In the genomic region with DNA sequence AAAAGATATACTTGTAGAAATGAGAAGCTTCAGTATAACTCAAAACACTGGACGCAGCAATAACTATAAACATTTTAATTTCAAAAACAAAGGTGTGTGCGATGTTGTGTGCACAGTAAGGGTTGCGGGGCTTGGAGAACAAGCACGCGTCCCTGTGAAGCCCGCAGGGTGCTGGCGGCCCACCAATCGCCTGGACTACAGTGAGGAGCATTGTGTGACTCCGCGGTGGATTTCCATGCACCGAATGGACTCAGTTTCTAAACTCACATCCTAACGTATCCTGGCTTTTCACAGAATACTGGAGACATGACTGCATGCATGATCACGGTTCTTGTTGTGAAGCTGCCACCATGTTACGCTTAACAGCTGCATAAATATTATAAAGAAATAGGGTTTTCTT, we compare ENCODE assay signal across 20 cellular contexts.
"Had no signal": no experiment of that assay in that cellular context is flagged by ENCODE, and none has a peak within 500 bp of the region (broad histone marks: within the 10 kb centered on the region; RNA-seq: fewer than 3 reads in every experiment).

No MANE protein-coding gene starts in this region.

- DNase-seq: activated CD4-positive, alpha-beta memory T cell treated with anti-CD3 and anti-CD28 coated beads, Interleukin-2, amount 10 ng/mL, durations not matched to agents 7 days and 5 days; activated CD4-positive, alpha-beta T cell treated with anti-CD3 and anti-CD28 coated beads for 1 hour; activated CD4-positive, alpha-beta T cell treated with anti-CD3 and anti-CD28 coated beads for 4 hours; activated CD4-positive, alpha-beta T cell treated with anti-CD3 and anti-CD28 coated beads, Interleukin-2, amount 10 ng/mL, durations not matched to agents 7 days and 5 days; activated CD4-positive, alpha-beta T cell treated with anti-CD3 and anti-CD28 coated beads, Interleukin-2, amount 50 U/mL, for 4 hours; activated effector memory CD4-positive, alpha-beta T cell treated with anti-CD3 and anti-CD28 coated beads, Interleukin-2, amount 50 U/mL, for 16 hours; activated naive CD4-positive, alpha-beta T cell treated with anti-CD3 and anti-CD28 coated beads for 36 hours; activated naive CD8-positive, alpha-beta T cell treated with anti-CD3 and anti-CD28 coated beads for 36 hours; activated naive CD8-positive, alpha-beta T cell treated with anti-CD3 and anti-CD28 coated beads, Interleukin-2, amount 50 U/mL, for 24 hours; activated T-cell treated with anti-CD3 and anti-CD28 coated beads, Interleukin-2, amount 50 U/mL, for 1 hour; activated T-cell treated with anti-CD3 and anti-CD28 coated beads, Interleukin-2, amount 50 U/mL, for 48 hours; aorta; cortex of kidney; dermis blood vessel endothelial cell; effector CD4-positive, alpha-beta T cell; effector memory CD8-positive, alpha-beta T cell; erythroblast; foreskin keratinocyte; T-cell; T-helper 9 cell had no signal
